Comparison of ENCODE assay signal across 14 cellular contexts in the genomic region with DNA sequence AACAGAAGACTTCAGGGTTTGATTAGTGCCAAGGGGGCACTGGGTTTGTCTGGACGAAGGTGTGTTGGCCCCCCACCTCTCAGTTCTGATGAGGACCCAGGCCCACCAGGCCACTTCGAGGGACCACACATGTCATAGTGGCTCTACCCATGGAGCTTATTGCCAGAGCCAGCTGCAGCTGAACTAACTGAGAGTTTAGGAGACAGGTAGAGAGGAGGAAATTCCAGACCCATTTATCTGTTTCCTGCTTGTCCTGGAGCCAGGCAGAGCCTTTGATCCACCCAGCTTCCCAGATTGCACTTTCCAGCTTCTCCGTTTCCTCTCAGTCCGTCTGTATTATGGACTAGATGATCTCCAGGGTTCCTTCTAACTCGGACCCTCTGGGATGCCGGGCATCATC.
"Had no signal": no experiment of that assay in that cellular context is flagged by ENCODE, and none has a peak within 500 bp of the region (broad histone marks: within the 10 kb centered on the region; RNA-seq: fewer than 3 reads in every experiment).

No MANE protein-coding gene starts in this region.

- H3K27ac ChIP-seq: brain microvascular endothelial cell, left lung, transverse colon had no signal

- H3K9me3 ChIP-seq: left lung, transverse colon had no signal

- H3K36me3 ChIP-seq: brain microvascular endothelial cell, left lung, transverse colon had no signal

- H3K4me3 Mint-ChIP-seq: activated CD4-positive, alpha-beta T cell treated with anti-CD3 and anti-CD28 coated beads, Interleukin-2, amount 10 ng/mL, durations not matched to agents 7 days and 5 days; activated naive CD8-positive, alpha-beta T cell treated with anti-CD3 and anti-CD28 coated beads, Interleukin-2, amount 10 ng/mL, durations not matched to agents 7 days and 5 days; dendritic cell treated with granulocyte-macrophage colony-stimulating factor and Interleukin-4, amounts not matched to agents 40 ng/mL and 50 ng/mL, for 4 days; naive thymus-derived CD8-positive, alpha-beta T cell; T-helper 2 cell treated with Interferon-gamma antibody and Interleukin-4, amounts not matched to agents 5 μg/mL and 100 μg/mL, for 36 hours had no signal

- H3K4me3 ChIP-seq: left lung, transverse colon had no signal

- DNase-seq: activated CD4-positive, alpha-beta T cell treated with anti-CD3 and anti-CD28 coated beads, Interleukin-2, amount 10 ng/mL, durations not matched to agents 7 days and 5 days; activated CD8-positive, alpha-beta memory T cell treated with anti-CD3 and anti-CD28 coated beads for 24 hours; activated naive CD4-positive, alpha-beta T cell; activated naive CD8-positive, alpha-beta T cell treated with anti-CD3 and anti-CD28 coated beads, Interleukin-2, amount 10 ng/mL, durations not matched to agents 7 days and 5 days; brain microvascular endothelial cell; cerebellar nuclear complex; left lung; naive thymus-derived CD8-positive, alpha-beta T cell; stimulated activated CD4-positive, alpha-beta T cell treated with anti-CD3 and anti-CD28 coated beads, Interleukin-2, amount 100 ng/mL, for 48 hours; stimulated activated naive CD8-positive, alpha-beta T cell treated with anti-CD3 and anti-CD28 coated beads, Interleukin-15, Interleukin-2, amounts not matched to agents 100 U/mL and 50 U/mL, for 24 hours; transverse colon had no signal

- H3K36me3 Mint-ChIP-seq: naive thymus-derived CD8-positive, alpha-beta T cell had no signal

- H3K9me3 Mint-ChIP-seq: activated CD4-positive, alpha-beta T cell treated with anti-CD3 and anti-CD28 coated beads, Interleukin-2, amount 10 ng/mL, durations not matched to agents 7 days and 5 days; activated naive CD8-positive, alpha-beta T cell treated with anti-CD3 and anti-CD28 coated beads, Interleukin-2, amount 10 ng/mL, durations not matched to agents 7 days and 5 days; dendritic cell treated with granulocyte-macrophage colony-stimulating factor and Interleukin-4, amounts not matched to agents 40 ng/mL and 50 ng/mL, for 4 days; naive thymus-derived CD8-positive, alpha-beta T cell; T-helper 2 cell treated with Interferon-gamma antibody and Interleukin-4, amounts not matched to agents 5 μg/mL and 100 μg/mL, for 36 hours had no signal

- H3K27ac Mint-ChIP-seq: activated CD4-positive, alpha-beta T cell treated with anti-CD3 and anti-CD28 coated beads, Interleukin-2, amount 10 ng/mL, durations not matched to agents 7 days and 5 days; activated naive CD8-positive, alpha-beta T cell treated with anti-CD3 and anti-CD28 coated beads, Interleukin-2, amount 10 ng/mL, durations not matched to agents 7 days and 5 days; dendritic cell treated with granulocyte-macrophage colony-stimulating factor and Interleukin-4, amounts not matched to agents 40 ng/mL and 50 ng/mL, for 4 days; T-helper 2 cell treated with Interferon-gamma antibody and Interleukin-4, amounts not matched to agents 5 μg/mL and 100 μg/mL, for 36 hours had no signal

- ATAC-seq: left lung; naive thymus-derived CD8-positive, alpha-beta T cell; stimulated activated naive CD8-positive, alpha-beta T cell treated with anti-CD3 and anti-CD28 coated beads, Interleukin-15, Interleukin-2, amounts not matched to agents 100 U/mL and 50 U/mL, for 24 hours had no signal

- FAIRE-seq: islet of Langerhans had no signal

- H3K27me3 ChIP-seq: brain microvascular endothelial cell, left lung, transverse colon had no signal

- H3K27me3 Mint-ChIP-seq: activated CD4-positive, alpha-beta T cell treated with anti-CD3 and anti-CD28 coated beads, Interleukin-2, amount 10 ng/mL, durations not matched to agents 7 days and 5 days; activated naive CD8-positive, alpha-beta T cell treated with anti-CD3 and anti-CD28 coated beads, Interleukin-2, amount 10 ng/mL, durations not matched to agents 7 days and 5 days; dendritic cell treated with granulocyte-macrophage colony-stimulating factor and Interleukin-4, amounts not matched to agents 40 ng/mL and 50 ng/mL, for 4 days; naive thymus-derived CD8-positive, alpha-beta T cell had no signal
